Comparison of ENCODE assay signal across 1 cellular context in the genomic region with DNA sequence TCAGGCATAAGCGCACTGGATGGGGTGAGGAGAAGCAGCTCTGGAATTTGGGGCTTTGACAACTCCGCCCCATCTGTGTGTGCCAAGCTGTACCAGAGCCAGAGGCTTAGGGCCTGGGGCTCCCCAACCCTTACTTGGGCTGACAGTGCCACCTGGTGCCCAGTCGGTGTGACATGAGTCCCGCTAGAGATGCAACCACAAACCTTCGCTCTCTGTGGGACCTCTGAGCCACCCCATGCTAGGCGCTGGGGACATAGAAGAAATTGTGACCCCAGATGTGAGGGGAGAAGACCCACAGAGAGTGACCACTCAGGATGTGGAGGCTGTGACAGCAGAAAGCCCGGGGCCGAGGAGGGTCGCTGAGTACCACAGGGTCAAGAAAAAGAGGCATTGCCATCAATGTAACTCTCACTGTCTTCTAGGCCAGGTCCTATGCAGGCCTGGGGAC.
TF ChIP-seq lines count a peak whose summit lies in the region.

No MANE protein-coding gene starts in this region.

TF ChIP-seq in HEK293, 187 proteins besides CTCF, POLR2A, EP300 and RAD21 (continued from another document):
- TF ChIP-seq, protein P1, sequence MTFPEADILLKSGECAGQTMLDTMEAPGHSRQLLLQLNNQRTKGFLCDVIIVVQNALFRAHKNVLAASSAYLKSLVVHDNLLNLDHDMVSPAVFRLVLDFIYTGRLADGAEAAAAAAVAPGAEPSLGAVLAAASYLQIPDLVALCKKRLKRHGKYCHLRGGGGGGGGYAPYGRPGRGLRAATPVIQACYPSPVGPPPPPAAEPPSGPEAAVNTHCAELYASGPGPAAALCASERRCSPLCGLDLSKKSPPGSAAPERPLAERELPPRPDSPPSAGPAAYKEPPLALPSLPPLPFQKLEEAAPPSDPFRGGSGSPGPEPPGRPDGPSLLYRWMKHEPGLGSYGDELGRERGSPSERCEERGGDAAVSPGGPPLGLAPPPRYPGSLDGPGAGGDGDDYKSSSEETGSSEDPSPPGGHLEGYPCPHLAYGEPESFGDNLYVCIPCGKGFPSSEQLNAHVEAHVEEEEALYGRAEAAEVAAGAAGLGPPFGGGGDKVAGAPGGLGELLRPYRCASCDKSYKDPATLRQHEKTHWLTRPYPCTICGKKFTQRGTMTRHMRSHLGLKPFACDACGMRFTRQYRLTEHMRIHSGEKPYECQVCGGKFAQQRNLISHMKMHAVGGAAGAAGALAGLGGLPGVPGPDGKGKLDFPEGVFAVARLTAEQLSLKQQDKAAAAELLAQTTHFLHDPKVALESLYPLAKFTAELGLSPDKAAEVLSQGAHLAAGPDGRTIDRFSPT (tag by site-specific recombination; IDR thresholded peaks at IDR 0.05), result no peak
- TF ChIP-seq ZNF658 (tag by site-specific recombination; IDR thresholded peaks at IDR 0.05) (no peak), IKZF3 (tag by site-specific recombination; IDR thresholded peaks at IDR 0.05) (no peak), ZNF561 (tag by site-specific recombination; IDR thresholded peaks at IDR 0.05; ENCODE audit: borderline replicate concordance) (no peak), ZNF404 (tag by site-specific recombination; IDR thresholded peaks at IDR 0.05) (no peak), ZNF510 (tag by site-specific recombination; IDR thresholded peaks at IDR 0.05; ENCODE audit: insufficient replicate concordance) (no peak)
- TF ChIP-seq, protein P2, sequence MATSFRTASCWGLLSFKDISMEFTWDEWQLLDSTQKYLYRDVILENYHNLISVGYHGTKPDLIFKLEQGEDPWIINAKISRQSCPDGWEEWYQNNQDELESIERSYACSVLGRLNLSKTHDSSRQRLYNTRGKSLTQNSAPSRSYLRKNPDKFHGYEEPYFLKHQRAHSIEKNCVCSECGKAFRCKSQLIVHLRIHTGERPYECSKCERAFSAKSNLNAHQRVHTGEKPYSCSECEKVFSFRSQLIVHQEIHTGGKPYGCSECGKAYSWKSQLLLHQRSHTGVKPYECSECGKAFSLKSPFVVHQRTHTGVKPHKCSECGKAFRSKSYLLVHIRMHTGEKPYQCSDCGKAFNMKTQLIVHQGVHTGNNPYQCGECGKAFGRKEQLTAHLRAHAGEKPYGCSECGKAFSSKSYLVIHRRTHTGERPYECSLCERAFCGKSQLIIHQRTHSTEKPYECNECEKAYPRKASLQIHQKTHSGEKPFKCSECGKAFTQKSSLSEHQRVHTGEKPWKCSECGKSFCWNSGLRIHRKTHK (tag by site-specific recombination; IDR thresholded peaks at IDR 0.05), result no peak
